In the genomic region with DNA sequence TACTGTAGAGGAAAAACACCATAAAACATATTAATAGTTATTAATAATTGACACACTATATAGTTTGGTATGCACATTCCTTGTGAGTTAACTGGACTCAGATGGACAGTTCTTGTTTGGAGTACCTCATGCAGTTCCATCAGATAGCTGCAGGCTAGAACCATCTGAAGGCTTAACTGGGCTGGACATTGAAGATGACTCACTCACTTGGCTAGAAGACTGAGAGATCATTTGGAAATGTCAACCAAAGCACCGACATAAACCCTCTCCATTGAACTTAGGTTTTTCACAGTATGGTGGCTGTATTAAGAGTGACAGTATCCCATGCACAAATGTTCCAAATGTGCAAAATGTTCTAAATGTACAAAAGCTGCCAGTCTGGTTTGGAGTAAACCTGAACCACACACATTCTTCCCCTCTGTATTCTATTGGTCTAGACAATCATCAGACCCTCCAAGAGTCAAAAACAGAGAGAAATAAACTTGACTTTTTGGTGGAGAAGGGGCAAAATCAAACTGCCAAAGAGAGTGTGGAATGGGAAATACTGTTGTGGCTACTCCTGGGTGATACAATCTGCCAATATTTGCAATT, we compare ENCODE assay signal across 1 cellular context.
TF ChIP-seq lines count a peak whose summit lies in the region.

No MANE protein-coding gene starts in this region.

TF ChIP-seq in K562, 482 proteins besides CTCF, POLR2A, EP300 and RAD21 (continued from another document and continues in another):
- TF ChIP-seq, protein P1, sequence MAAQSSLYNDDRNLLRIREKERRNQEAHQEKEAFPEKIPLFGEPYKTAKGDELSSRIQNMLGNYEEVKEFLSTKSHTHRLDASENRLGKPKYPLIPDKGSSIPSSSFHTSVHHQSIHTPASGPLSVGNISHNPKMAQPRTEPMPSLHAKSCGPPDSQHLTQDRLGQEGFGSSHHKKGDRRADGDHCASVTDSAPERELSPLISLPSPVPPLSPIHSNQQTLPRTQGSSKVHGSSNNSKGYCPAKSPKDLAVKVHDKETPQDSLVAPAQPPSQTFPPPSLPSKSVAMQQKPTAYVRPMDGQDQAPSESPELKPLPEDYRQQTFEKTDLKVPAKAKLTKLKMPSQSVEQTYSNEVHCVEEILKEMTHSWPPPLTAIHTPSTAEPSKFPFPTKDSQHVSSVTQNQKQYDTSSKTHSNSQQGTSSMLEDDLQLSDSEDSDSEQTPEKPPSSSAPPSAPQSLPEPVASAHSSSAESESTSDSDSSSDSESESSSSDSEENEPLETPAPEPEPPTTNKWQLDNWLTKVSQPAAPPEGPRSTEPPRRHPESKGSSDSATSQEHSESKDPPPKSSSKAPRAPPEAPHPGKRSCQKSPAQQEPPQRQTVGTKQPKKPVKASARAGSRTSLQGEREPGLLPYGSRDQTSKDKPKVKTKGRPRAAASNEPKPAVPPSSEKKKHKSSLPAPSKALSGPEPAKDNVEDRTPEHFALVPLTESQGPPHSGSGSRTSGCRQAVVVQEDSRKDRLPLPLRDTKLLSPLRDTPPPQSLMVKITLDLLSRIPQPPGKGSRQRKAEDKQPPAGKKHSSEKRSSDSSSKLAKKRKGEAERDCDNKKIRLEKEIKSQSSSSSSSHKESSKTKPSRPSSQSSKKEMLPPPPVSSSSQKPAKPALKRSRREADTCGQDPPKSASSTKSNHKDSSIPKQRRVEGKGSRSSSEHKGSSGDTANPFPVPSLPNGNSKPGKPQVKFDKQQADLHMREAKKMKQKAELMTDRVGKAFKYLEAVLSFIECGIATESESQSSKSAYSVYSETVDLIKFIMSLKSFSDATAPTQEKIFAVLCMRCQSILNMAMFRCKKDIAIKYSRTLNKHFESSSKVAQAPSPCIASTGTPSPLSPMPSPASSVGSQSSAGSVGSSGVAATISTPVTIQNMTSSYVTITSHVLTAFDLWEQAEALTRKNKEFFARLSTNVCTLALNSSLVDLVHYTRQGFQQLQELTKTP (IDR thresholded peaks at IDR 0.05; ENCODE audit: low read depth in 1 of 2, partially characterized antibody in 2 of 2): peak in 1 of 2 experiments; percentile 24
- TF ChIP-seq TRIM24 (IDR thresholded peaks at IDR 0.05) (peak in 1 of 2 experiments; percentile 42; a peak in 1 of 4 replicates), FOS (IDR thresholded peaks at IDR 0.05; ENCODE audit: extremely low read depth, insufficient read length) (peak; percentile 38), ZNF12 (CRISPR knock-in tag; IDR thresholded peaks at IDR 0.05) (no peak), MEF2A (IDR thresholded peaks at IDR 0.05; ENCODE audit: control insufficient read depth, low read depth, low read length) (peak; percentile 77), ZNF586 (CRISPR knock-in tag; conservative IDR thresholded peaks at IDR 0.05) (no peak), HSF4 (CRISPR knock-in tag; IDR thresholded peaks at IDR 0.05; ENCODE audit: borderline replicate concordance) (no peak), DACH1 (IDR thresholded peaks at IDR 0.05; ENCODE audit: partially characterized antibody) (no peak), PYGO2 (tag; IDR thresholded peaks at IDR 0.05) (no peak), DPF2 (IDR thresholded peaks at IDR 0.05) (peak; percentile 91), POLR2AphosphoS2 (IDR thresholded peaks at IDR 0.05; ENCODE audit: low read length) (no peak), TEAD1 (CRISPR knock-in tag; IDR thresholded peaks at IDR 0.05) (0 out of 4 replicates have a peak, but pooled peaks of 1 of the 2 experiments have one; percentile 42), SETDB1 (IDR thresholded peaks at IDR 0.05; ENCODE audit: low read length) (no peak), BRD9 (IDR thresholded peaks at IDR 0.05; ENCODE audit: low read depth, partially characterized antibody) (peak; percentile 75), ZNF830 (CRISPR knock-in tag; IDR thresholded peaks at IDR 0.05) (no peak), RBM14 (IDR thresholded peaks at IDR 0.05; ENCODE audit: borderline replicate concordance, insufficient read depth, low read depth, low read length) (no peak), MTA3 (IDR thresholded peaks at IDR 0.05; ENCODE audit: borderline replicate concordance) (peak; percentile 68), OTX1 (CRISPR knock-in tag; IDR thresholded peaks at IDR 0.05) (no peak), ZNF133 (CRISPR knock-in tag; IDR thresholded peaks at IDR 0.05) (no peak), MAZ (CRISPR knock-in tag; conservative IDR thresholded peaks at IDR 0.05 in 1 of 2, IDR thresholded peaks at IDR 0.05 in 1 of 2) (no peak), NFIX (CRISPR knock-in tag; IDR thresholded peaks at IDR 0.05; ENCODE audit: low read depth) (no peak), ZFP30 (CRISPR knock-in tag; IDR thresholded peaks at IDR 0.05; ENCODE audit: borderline replicate concordance) (no peak), MBD2 (IDR thresholded peaks at IDR 0.05; ENCODE audit: borderline replicate concordance, low read depth) (0 out of 2 replicates have a peak, but pooled peaks have one; percentile 30), CC2D1A (IDR thresholded peaks at IDR 0.05) (no peak), ZFPM2 (CRISPR knock-in tag; IDR thresholded peaks at IDR 0.05) (no peak), SMARCE1 (IDR thresholded peaks at IDR 0.05) (peak; percentile 89), ZNF232 (CRISPR knock-in tag; IDR thresholded peaks at IDR 0.05) (no peak)
- TF ChIP-seq, protein P2, sequence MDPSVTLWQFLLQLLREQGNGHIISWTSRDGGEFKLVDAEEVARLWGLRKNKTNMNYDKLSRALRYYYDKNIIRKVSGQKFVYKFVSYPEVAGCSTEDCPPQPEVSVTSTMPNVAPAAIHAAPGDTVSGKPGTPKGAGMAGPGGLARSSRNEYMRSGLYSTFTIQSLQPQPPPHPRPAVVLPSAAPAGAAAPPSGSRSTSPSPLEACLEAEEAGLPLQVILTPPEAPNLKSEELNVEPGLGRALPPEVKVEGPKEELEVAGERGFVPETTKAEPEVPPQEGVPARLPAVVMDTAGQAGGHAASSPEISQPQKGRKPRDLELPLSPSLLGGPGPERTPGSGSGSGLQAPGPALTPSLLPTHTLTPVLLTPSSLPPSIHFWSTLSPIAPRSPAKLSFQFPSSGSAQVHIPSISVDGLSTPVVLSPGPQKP (CRISPR knock-in tag; IDR thresholded peaks at IDR 0.05): no peak
- TF ChIP-seq, protein P3, sequence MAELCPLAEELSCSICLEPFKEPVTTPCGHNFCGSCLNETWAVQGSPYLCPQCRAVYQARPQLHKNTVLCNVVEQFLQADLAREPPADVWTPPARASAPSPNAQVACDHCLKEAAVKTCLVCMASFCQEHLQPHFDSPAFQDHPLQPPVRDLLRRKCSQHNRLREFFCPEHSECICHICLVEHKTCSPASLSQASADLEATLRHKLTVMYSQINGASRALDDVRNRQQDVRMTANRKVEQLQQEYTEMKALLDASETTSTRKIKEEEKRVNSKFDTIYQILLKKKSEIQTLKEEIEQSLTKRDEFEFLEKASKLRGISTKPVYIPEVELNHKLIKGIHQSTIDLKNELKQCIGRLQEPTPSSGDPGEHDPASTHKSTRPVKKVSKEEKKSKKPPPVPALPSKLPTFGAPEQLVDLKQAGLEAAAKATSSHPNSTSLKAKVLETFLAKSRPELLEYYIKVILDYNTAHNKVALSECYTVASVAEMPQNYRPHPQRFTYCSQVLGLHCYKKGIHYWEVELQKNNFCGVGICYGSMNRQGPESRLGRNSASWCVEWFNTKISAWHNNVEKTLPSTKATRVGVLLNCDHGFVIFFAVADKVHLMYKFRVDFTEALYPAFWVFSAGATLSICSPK (IDR thresholded peaks at IDR 0.05; ENCODE audit: borderline replicate concordance): no peak
- TF ChIP-seq, protein P4, sequence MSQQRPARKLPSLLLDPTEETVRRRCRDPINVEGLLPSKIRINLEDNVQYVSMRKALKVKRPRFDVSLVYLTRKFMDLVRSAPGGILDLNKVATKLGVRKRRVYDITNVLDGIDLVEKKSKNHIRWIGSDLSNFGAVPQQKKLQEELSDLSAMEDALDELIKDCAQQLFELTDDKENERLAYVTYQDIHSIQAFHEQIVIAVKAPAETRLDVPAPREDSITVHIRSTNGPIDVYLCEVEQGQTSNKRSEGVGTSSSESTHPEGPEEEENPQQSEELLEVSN (IDR thresholded peaks at IDR 0.05; ENCODE audit: borderline replicate concordance in 1 of 2, extremely low read depth in 1 of 2, insufficient read depth in 1 of 2, insufficient read length in 1 of 2, low read depth in 1 of 2, low read length in 1 of 2, poor library complexity in 1 of 2, severe bottlenecking in 1 of 2): no peak
- TF ChIP-seq, protein P5, sequence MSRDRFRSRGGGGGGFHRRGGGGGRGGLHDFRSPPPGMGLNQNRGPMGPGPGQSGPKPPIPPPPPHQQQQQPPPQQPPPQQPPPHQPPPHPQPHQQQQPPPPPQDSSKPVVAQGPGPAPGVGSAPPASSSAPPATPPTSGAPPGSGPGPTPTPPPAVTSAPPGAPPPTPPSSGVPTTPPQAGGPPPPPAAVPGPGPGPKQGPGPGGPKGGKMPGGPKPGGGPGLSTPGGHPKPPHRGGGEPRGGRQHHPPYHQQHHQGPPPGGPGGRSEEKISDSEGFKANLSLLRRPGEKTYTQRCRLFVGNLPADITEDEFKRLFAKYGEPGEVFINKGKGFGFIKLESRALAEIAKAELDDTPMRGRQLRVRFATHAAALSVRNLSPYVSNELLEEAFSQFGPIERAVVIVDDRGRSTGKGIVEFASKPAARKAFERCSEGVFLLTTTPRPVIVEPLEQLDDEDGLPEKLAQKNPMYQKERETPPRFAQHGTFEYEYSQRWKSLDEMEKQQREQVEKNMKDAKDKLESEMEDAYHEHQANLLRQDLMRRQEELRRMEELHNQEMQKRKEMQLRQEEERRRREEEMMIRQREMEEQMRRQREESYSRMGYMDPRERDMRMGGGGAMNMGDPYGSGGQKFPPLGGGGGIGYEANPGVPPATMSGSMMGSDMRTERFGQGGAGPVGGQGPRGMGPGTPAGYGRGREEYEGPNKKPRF (IDR thresholded peaks at IDR 0.05; ENCODE audit: low read depth, low read length): no peak
- TF ChIP-seq, protein P6, sequence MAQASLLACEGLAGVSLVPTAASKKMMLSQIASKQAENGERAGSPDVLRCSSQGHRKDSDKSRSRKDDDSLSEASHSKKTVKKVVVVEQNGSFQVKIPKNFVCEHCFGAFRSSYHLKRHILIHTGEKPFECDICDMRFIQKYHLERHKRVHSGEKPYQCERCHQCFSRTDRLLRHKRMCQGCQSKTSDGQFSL (CRISPR knock-in tag; IDR thresholded peaks at IDR 0.05): no peak
- TF ChIP-seq, protein P6 (tag; IDR thresholded peaks at IDR 0.05): no peak
- TF ChIP-seq, protein P7, sequence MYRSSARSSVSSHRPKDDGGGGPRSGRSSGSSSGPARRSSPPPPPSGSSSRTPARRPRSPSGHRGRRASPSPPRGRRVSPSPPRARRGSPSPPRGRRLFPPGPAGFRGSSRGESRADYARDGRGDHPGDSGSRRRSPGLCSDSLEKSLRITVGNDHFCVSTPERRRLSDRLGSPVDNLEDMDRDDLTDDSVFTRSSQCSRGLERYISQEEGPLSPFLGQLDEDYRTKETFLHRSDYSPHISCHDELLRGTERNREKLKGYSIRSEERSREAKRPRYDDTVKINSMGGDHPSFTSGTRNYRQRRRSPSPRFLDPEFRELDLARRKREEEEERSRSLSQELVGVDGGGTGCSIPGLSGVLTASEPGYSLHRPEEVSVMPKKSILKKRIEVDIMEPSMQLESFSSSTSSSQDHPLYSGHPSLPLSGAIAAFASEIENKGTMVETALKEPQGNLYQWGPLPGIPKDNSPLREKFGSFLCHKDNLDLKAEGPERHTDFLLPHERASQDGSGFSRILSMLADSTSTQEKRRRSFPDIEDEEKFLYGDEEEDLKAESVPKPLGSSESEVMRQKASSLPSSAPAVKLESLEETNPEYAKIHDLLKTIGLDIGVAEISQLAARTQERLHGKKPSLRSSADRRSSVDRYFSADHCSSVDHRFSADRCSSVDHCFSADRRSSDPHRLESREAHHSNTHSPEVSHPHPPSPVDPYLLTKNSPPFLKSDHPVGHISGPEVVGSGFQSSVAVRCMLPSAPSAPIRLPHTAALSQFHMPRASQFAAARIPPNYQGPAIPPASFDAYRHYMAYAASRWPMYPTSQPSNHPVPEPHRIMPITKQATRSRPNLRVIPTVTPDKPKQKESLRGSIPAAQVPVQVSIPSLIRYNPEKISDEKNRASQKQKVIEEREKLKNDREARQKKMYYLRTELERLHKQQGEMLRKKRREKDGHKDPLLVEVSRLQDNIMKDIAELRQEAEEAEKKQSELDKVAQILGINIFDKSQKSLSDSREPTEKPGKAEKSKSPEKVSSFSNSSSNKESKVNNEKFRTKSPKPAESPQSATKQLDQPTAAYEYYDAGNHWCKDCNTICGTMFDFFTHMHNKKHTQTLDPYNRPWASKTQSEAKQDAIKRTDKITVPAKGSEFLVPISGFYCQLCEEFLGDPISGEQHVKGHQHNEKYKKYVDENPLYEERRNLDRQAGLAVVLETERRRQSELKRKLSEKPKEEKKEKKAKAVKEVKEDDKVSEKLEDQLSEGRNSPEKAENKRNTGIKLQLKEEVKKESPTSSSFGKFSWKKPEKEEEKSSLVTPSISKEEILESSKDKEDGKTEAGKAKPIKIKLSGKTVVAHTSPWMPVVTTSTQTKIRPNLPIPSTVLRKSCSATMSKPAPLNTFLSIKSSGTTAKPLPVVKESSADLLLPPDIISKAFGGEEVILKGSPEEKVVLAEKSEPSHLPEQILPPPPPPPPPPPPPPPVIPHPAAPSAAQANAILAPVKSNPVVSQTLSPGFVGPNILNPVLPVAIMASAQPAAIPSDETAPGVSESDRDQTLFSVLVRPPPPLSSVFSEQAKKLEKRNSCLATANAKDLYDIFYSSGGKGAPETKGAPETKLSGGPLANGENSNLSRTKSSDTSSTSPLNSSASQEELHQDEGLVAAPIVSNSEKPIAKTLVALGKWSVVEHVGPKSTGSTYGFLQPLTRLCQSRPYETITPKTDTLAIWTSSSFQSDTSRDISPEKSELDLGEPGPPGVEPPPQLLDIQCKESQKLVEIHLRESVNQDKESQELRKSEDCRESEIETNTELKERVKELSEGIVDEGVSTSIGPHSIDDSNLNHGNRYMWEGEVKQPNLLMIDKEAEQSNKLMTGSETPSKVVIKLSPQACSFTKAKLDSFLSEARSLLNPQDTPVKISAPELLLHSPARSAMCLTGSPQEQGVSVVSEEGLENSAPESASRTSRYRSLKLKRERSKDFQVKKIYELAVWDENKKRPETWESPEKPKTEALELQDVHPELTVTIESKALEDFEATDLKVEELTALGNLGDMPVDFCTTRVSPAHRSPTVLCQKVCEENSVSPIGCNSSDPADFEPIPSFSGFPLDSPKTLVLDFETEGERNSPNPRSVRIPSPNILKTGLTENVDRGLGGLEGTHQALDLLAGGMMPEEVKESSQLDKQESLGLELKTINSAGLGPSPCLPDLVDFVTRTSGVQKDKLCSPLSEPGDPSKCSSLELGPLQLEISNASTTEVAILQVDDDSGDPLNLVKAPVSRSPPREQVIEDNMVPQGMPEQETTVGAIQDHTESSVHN (IDR thresholded peaks at IDR 0.05; ENCODE audit: borderline replicate concordance in 1 of 2, low read depth in 1 of 2): 0 out of 4 replicates have a peak, but pooled peaks of 1 of the 2 experiments have one; percentile 18
- TF ChIP-seq, protein P8, sequence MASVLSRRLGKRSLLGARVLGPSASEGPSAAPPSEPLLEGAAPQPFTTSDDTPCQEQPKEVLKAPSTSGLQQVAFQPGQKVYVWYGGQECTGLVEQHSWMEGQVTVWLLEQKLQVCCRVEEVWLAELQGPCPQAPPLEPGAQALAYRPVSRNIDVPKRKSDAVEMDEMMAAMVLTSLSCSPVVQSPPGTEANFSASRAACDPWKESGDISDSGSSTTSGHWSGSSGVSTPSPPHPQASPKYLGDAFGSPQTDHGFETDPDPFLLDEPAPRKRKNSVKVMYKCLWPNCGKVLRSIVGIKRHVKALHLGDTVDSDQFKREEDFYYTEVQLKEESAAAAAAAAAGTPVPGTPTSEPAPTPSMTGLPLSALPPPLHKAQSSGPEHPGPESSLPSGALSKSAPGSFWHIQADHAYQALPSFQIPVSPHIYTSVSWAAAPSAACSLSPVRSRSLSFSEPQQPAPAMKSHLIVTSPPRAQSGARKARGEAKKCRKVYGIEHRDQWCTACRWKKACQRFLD (CRISPR knock-in tag; IDR thresholded peaks at IDR 0.05): peak; percentile 56; the same call in 1 of the 2 replicates
